ENCODE assay signal across 13 cellular contexts in the genomic region with DNA sequence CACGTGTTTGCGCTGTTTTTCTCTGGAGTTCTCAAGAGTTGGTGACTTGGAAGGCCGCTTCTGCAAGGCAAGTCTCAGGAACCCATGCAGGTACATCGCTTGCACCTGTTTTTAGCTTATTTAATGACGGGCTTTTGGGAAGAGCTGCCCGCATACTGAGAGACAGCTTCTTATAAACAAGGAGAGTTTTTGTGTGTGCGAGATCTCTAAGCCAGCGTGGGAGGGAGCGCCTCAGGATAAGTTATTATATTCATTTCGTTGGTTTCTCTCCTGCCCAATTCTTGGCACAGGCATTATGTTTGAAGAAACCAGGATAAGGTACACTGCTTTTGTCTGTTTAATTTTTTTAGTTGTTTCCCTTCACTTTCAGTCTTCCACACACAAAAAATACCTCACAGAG. TPM values are rescaled to one million over a fixed set of nuclear protein-coding genes. Genes with fewer than 3 reads are reported as not detected.
A peak's percentile ranks its signal among the peaks of the same experiment; 100 is the strongest.
DNase-seq lines count a peak whose midpoint lies in the region; ATAC-seq and TF ChIP-seq lines count a peak whose summit lies in the region.
"Had no signal": no experiment of that assay in that cellular context is flagged by ENCODE, and none has a peak within 500 bp of the region (broad histone marks: within the 10 kb centered on the region; RNA-seq: fewer than 3 reads in every experiment).

No MANE protein-coding gene starts in this region.

- no peaks in the 10 kb centered on the region for H3K27me3 ChIP-seq in CD8-positive, alpha-beta T cell (ENCODE audit: insufficient read depth, low read length)
- H3K27me3 ChIP-seq in Loucy (ENCODE audit: insufficient read depth, low read length, poor library complexity, severe bottlenecking) = no peaks in the 10 kb centered on the region

- no peak for ATAC-seq in CD8-positive, alpha-beta T cell
- ATAC-seq in HG03565 (IDR thresholded peaks at IDR 0.05; ENCODE audit: unreplicated experiment) = no peak
- no peak for ATAC-seq in HG03378 (IDR thresholded peaks at IDR 0.05; ENCODE audit: unreplicated experiment)
- no peak for ATAC-seq in GM18505 (IDR thresholded peaks at IDR 0.05; ENCODE audit: unreplicated experiment)
- ATAC-seq: GM12878 had no signal

- H4K20me1 ChIP-seq in Loucy (ENCODE audit: insufficient read depth, low read length, poor library complexity, severe bottlenecking) = no peaks in the 10 kb centered on the region

- no peaks in the 10 kb centered on the region for H3K9me2 ChIP-seq in Loucy (replicated peaks; ENCODE audit: low read depth, low read length)

- peak overlapping the region; percentile 80 for H3K4me2 ChIP-seq in Loucy (ENCODE audit: low read depth, low read length, poor library complexity, severe bottlenecking)

- H3K27me3 Mint-ChIP-seq in CD8-positive, alpha-beta T cell (ENCODE audit: low read depth) = no peaks in the 10 kb centered on the region
- H3K27me3 Mint-ChIP-seq in endothelial cell (ENCODE audit: unreplicated experiment) (no peaks in the 10 kb centered on the region), neural crest cell (ENCODE audit: low read depth) (no peaks in the 10 kb centered on the region)
- H3K27me3 Mint-ChIP-seq: dendritic cell treated with granulocyte-macrophage colony-stimulating factor and Interleukin-4, amounts not matched to agents 40 ng/mL and 50 ng/mL, for 4 days had no signal

- CTCF ChIA-PET in CD8-positive, alpha-beta T cell (lab: Charles Lee) = interaction anchor here (1.1 to 6.5 kb wide), 6 partner anchors 11 to 167 kb away, joined by 5 to 42 read pairs (median 8); partner anchors contain the start of gene SACM1L

- peaks cover 22% of the 10 kb centered on the region for H3K4me1 ChIP-seq in CD8-positive, alpha-beta T cell (ENCODE audit: insufficient read depth, low read length)
- H3K4me1 ChIP-seq in Loucy (ENCODE audit: insufficient read depth, low read length, poor library complexity, severe bottlenecking) = peaks cover 21% of the 10 kb centered on the region

- H3K27ac ChIP-seq in CD8-positive, alpha-beta T cell (ENCODE audit: low read depth, low read length) = no peak overlapping the region

- no peak for DNase-seq in CD8-positive, alpha-beta T cell
- DNase-seq in endothelial cell (ENCODE audit: low spot score) (no peak), neural crest cell (ENCODE audit: low read depth, low spot score) (no peak), NCI-H187 treated with DMSO at 0.1 percent for 48 hours (lab: John Stamatoyannopoulos, UW) (no peak)
- DNase-seq: anterior cingulate cortex; NK-92 treated with Interleukin-12 subunit alpha and Interleukin-12 subunit beta, amount 100 ng/mL, for 24 hours; stimulated activated CD4-positive, alpha-beta T cell treated with anti-CD3 and anti-CD28 coated beads, Interleukin-2, amount 100 ng/mL, for 24 hours had no signal

- H3K9me3 Mint-ChIP-seq in CD8-positive, alpha-beta T cell = no peaks in the 10 kb centered on the region
- H3K9me3 Mint-ChIP-seq in endothelial cell (ENCODE audit: unreplicated experiment) (no peaks in the 10 kb centered on the region), neural crest cell (no peaks in the 10 kb centered on the region)
- H3K9me3 Mint-ChIP-seq: dendritic cell treated with granulocyte-macrophage colony-stimulating factor and Interleukin-4, amounts not matched to agents 40 ng/mL and 50 ng/mL, for 4 days had no signal

- H2AFZ ChIP-seq in Loucy (ENCODE audit: low read length) = no peak overlapping the region

- TF ChIP-seq POLR2A in GM18505 (IDR thresholded peaks at IDR 0.05; ENCODE audit: borderline replicate concordance, extremely low read depth, insufficient read depth, insufficient read length) = no peak

- no peaks in the 10 kb centered on the region for H3K36me3 ChIP-seq in CD8-positive, alpha-beta T cell (ENCODE audit: insufficient read depth, low read length)
- peaks cover 53% of the 10 kb centered on the region; the same call in 1 of the 2 replicates for H3K36me3 ChIP-seq in Loucy (ENCODE audit: insufficient read depth, low read length)

- H3K4me3 ChIP-seq in CD8-positive, alpha-beta T cell (ENCODE audit: low read depth, low read length) = no peak overlapping the region
- no peak overlapping the region for H3K4me3 ChIP-seq in Loucy (ENCODE audit: low read length, poor library complexity, severe bottlenecking)
- H3K4me3 ChIP-seq: GM12878 had no signal

- no peaks in the 10 kb centered on the region for H3K9me3 ChIP-seq in CD8-positive, alpha-beta T cell (ENCODE audit: low read length)
- H3K9me3 ChIP-seq in Loucy (ENCODE audit: insufficient read depth, low read depth, low read length) = no peaks in the 10 kb centered on the region

- intact Hi-C loops in CD8-positive, alpha-beta T cell (cut with DNase I, micrococcal nuclease) = loop anchor here in 1 of 2 experiments (1.0 kb wide), 1 partner anchor 10 kb away; no protein-coding TSS in a partner anchor

- TF ChIP-seq CTCF in CD8-positive, alpha-beta T cell (IDR thresholded peaks at IDR 0.05) = no peak
- TF ChIP-seq CTCF in Loucy (conservative IDR thresholded peaks at IDR 0.05; ENCODE audit: low read length) (no peak), endothelial cell (IDR thresholded peaks at IDR 0.05; ENCODE audit: unreplicated experiment) (no peak), neural crest cell (conservative IDR thresholded peaks at IDR 0.05) (no peak)

- POLR2A ChIA-PET in CD8-positive, alpha-beta T cell (lab: Charles Lee) = interaction anchor here (0.6 to 2.1 kb wide), 5 partner anchors 11 to 83 kb away, joined by 3 to 12 read pairs (median 6); partner anchors contain the start of genes LIMD1 and SACM1L

- peak overlapping the region; percentile 96 for H3K27ac Mint-ChIP-seq in CD8-positive, alpha-beta T cell
- H3K27ac Mint-ChIP-seq in endothelial cell (ENCODE audit: unreplicated experiment) (no peak overlapping the region), neural crest cell (ENCODE audit: unreplicated experiment) (peak overlapping the region; percentile 28)
- H3K27ac Mint-ChIP-seq: dendritic cell treated with granulocyte-macrophage colony-stimulating factor and Interleukin-4, amounts not matched to agents 40 ng/mL and 50 ng/mL, for 4 days had no signal

- H3K4me1 Mint-ChIP-seq in CD8-positive, alpha-beta T cell (ENCODE audit: low read depth) = peaks cover 28% of the 10 kb centered on the region
- H3K4me1 Mint-ChIP-seq in endothelial cell (ENCODE audit: unreplicated experiment) = peaks cover 26% of the 10 kb centered on the region
- H3K4me1 Mint-ChIP-seq in neural crest cell = peaks cover 5% of the 10 kb centered on the region

- no peaks in the 10 kb centered on the region for H3K79me2 ChIP-seq in Loucy (ENCODE audit: insufficient read depth, low read length)

- 0 out of 2 replicates have a peak, but pooled peaks cover 8% of the 10 kb centered on the region for H3F3A ChIP-seq in Loucy (ENCODE audit: low read depth)

- peak overlapping the region; percentile 22 for H3K4me3 Mint-ChIP-seq in CD8-positive, alpha-beta T cell
- peak overlapping the region; percentile 12 for H3K4me3 Mint-ChIP-seq in endothelial cell (ENCODE audit: unreplicated experiment)
- no peak overlapping the region for H3K4me3 Mint-ChIP-seq in neural crest cell
- H3K4me3 Mint-ChIP-seq: dendritic cell treated with granulocyte-macrophage colony-stimulating factor and Interleukin-4, amounts not matched to agents 40 ng/mL and 50 ng/mL, for 4 days had no signal

- H3K9ac ChIP-seq in Loucy (ENCODE audit: low read depth, low read length, poor library complexity, severe bottlenecking) = peak overlapping the region; percentile 63

- H3K36me3 Mint-ChIP-seq in CD8-positive, alpha-beta T cell = peaks cover 48% of the 10 kb centered on the region
- H3K36me3 Mint-ChIP-seq in endothelial cell (ENCODE audit: low read depth, unreplicated experiment) (peaks cover 21% of the 10 kb centered on the region), neural crest cell (ENCODE audit: low read depth) (peaks cover 18% of the 10 kb centered on the region)

RNA-seq across cellular contexts. Expression of gene SACM1L, which starts 11.4 kb away (rescaled TPM):
- total RNA-seq in CD8-positive, alpha-beta T cell = 10 to 100 TPM; 54.4 to 56.7 TPM
- 46.8 TPM for total RNA-seq in endothelial cell (ENCODE audit: unreplicated experiment)
- total RNA-seq in neural crest cell = 44.1 and 45.7 TPM in 2 replicates
